In genomic region chr19:40221858-40222619, GRCh38 we compare ENCODE assay signal across 8 cellular contexts. TPM values are rescaled to one million over a fixed set of nuclear protein-coding genes. Genes with fewer than 3 reads are reported as not detected.
A peak's percentile ranks its signal among the peaks of the same experiment; 100 is the strongest.
DNase-seq lines count a peak whose midpoint lies in the region; ATAC-seq and TF ChIP-seq lines count a peak whose summit lies in the region.

No MANE protein-coding gene starts in this region.

- CTCF ChIA-PET in CD8-positive, alpha-beta memory T cell (lab: Charles Lee): interaction anchor here (2.5 kb wide), 1 partner anchor 81 kb away, joined by 14 read pairs; no protein-coding TSS in a partner anchor

- peaks cover 37% of the 10 kb centered on the region for H3K27me3 ChIP-seq in CD8-positive, alpha-beta memory T cell (ENCODE audit: insufficient read depth, low read length, poor library complexity, severe bottlenecking)

- intact Hi-C loops in lower leg skin (cut with DNase I; ENCODE audit: low total_unique reads): no loop called here

- H3K9me3 ChIP-seq in CD8-positive, alpha-beta memory T cell (ENCODE audit: low read length): no peaks in the 10 kb centered on the region

- peaks cover 46 to 64% of the 10 kb centered on the region in 2 donors for H3K27me3 Mint-ChIP-seq in CD8-positive, alpha-beta memory T cell

- H3K36me3 ChIP-seq in CD8-positive, alpha-beta memory T cell (ENCODE audit: insufficient read depth, low read length): no peaks in the 10 kb centered on the region

- peaks cover 0 to 8% (median 0%) of the 10 kb centered on the region in 5 donors for H3K9me3 Mint-ChIP-seq in CD8-positive, alpha-beta memory T cell

- peak overlapping the region in 6 of 7 donors; percentile 19 to 52 (median 32) for H3K4me3 Mint-ChIP-seq in CD8-positive, alpha-beta memory T cell

- 49 to 60% methylated on average over 41 of the region's 41 CpGs for WGBS in lower leg skin, 2 donors

- no peak for TF ChIP-seq POLR2A in lower leg skin (IDR thresholded peaks at IDR 0.05)

- TF ChIP-seq CTCF in lower leg skin (IDR thresholded peaks at IDR 0.05): peak in 1 of 3 donors; percentile 71

- DNase-seq in CD8-positive, alpha-beta memory T cell: peak; percentile 55 to 82 (median 77)
- DNase-seq in HS-5 (ENCODE audit: low read depth): peak; percentile 59
- peak; percentile 72 for DNase-seq in NCI-H82 treated with DMSO at 0.1 percent for 48 hours (lab: John Stamatoyannopoulos, UW; ENCODE audit: unreplicated experiment)
- peak; percentile 67 for DNase-seq in activated CD4-positive, alpha-beta T cell treated with anti-CD3 and anti-CD28 coated beads, Interleukin-2, amount 50 U/mL, for 4 hours
- DNase-seq in dermis blood vessel endothelial cell: peak; percentile 95
- DNase-seq in lower leg skin (ENCODE audit: low spot score in 2 of 2): peak; percentile 78 to 95
- peak; percentile 52 for DNase-seq in stimulated activated CD8-positive, alpha-beta memory T cell treated with anti-CD3 and anti-CD28 coated beads, Interleukin-12 subunit alpha, Interleukin-12 subunit beta, amount 100 ng/mL, for 1 hour (ENCODE audit: low read depth)

- H3K27ac ChIP-seq in CD8-positive, alpha-beta memory T cell (ENCODE audit: low read depth, low read length): no peak overlapping the region

- H3K36me3 Mint-ChIP-seq in CD8-positive, alpha-beta memory T cell: peaks cover 0 to 5% (median 3%) of the 10 kb centered on the region in 3 donors

- H3K27ac Mint-ChIP-seq in CD8-positive, alpha-beta memory T cell: peak overlapping the region in 4 of 8 donors; percentile 3 to 50 (median 24)

- peaks cover 26% of the 10 kb centered on the region for H3K4me1 ChIP-seq in CD8-positive, alpha-beta memory T cell (ENCODE audit: insufficient read depth, low read length)

- no peak for ATAC-seq in HG03045 (IDR thresholded peaks at IDR 0.05; ENCODE audit: unreplicated experiment)

- H3K4me1 Mint-ChIP-seq in CD8-positive, alpha-beta memory T cell: peaks cover 11 to 25% (median 17%) of the 10 kb centered on the region in 3 donors

- no peak overlapping the region for H3K4me3 ChIP-seq in CD8-positive, alpha-beta memory T cell (ENCODE audit: low read length)
- H3K4me3 ChIP-seq in lower leg skin (ENCODE audit: low read depth, poor library complexity, severe bottlenecking): no peak overlapping the region

- POLR2A ChIA-PET in CD8-positive, alpha-beta memory T cell (lab: Charles Lee): no interaction called here

RNA-seq across cellular contexts. Expression of gene TTC9B, which starts 3.9 kb away (rescaled TPM):
- total RNA-seq in CD8-positive, alpha-beta memory T cell: not detected
- not detected for polyA plus RNA-seq in CD8-positive, alpha-beta memory T cell
- total RNA-seq in dermis blood vessel endothelial cell (not detected in 2 replicates), lower leg skin (not detected)

RNA-seq across cellular contexts. Expression of gene CCNP, which starts 4.5 kb away (rescaled TPM):
- under 1 TPM in 1 of 2 experiments, not detected in 1; 0.11 TPM for total RNA-seq in CD8-positive, alpha-beta memory T cell
- not detected for polyA plus RNA-seq in CD8-positive, alpha-beta memory T cell
- total RNA-seq in dermis blood vessel endothelial cell (0.09 and 0.34 TPM in 2 replicates), lower leg skin (under 1 TPM in 1 of 4 donors, not detected in 3; 0.29 TPM)

RNA-seq across cellular contexts. Expression of gene MAP3K10, which starts 30.8 kb away (rescaled TPM):
- 10 to 100 TPM; 13.9 to 15.4 TPM for total RNA-seq in CD8-positive, alpha-beta memory T cell
- polyA plus RNA-seq in CD8-positive, alpha-beta memory T cell: 1.3 TPM
- 6.5 and 8.8 TPM in 2 replicates for total RNA-seq in dermis blood vessel endothelial cell
- total RNA-seq in lower leg skin: 10 to 100 TPM; 10.2 to 24.8 (median 11.6) TPM
